Comparison of ENCODE assay signal across 10 cellular contexts in genomic region chr13:50531917-50532899, GRCh38.
DNase-seq lines count a peak whose midpoint lies in the region; ATAC-seq and TF ChIP-seq lines count a peak whose summit lies in the region.
"Had no signal": no experiment of that assay in that cellular context is flagged by ENCODE, and none has a peak within 500 bp of the region (broad histone marks: within the 10 kb centered on the region; RNA-seq: fewer than 3 reads in every experiment).

No MANE protein-coding gene starts in this region.

- ATAC-seq in GM23338 (no peak), HG02642 (IDR thresholded peaks at IDR 0.05; ENCODE audit: poor library complexity, unreplicated experiment) (no peak), HG02852 (IDR thresholded peaks at IDR 0.05; ENCODE audit: unreplicated experiment) (no peak), GM21381 (IDR thresholded peaks at IDR 0.05; ENCODE audit: unreplicated experiment) (no peak)

- CTCF ChIA-PET in activated naive CD4-positive, alpha-beta T cell treated with anti-CD3 and anti-CD28 coated beads for 36 hours (lab: Charles Lee) = interaction anchor here (0.5 to 1.2 kb wide), 5 partner anchors 101 to 556 kb away, joined by 3 to 6 read pairs (median 3); partner anchors contain the start of gene TRIM13

- intact Hi-C loops in adrenal gland (cut with DNase I) = loop anchor here in 1 of 2 donors (5.0 to 10.0 kb wide), 3 partner anchors 273 to 557 kb away; no protein-coding TSS in a partner anchor
- intact Hi-C loops in activated naive CD4-positive, alpha-beta T cell treated with anti-CD3 and anti-CD28 coated beads for 36 hours (cut with micrococcal nuclease) = loop anchor here (1.0 to 2.0 kb wide), 6 partner anchors 269 to 556 kb away; partner anchors contain the start of gene TRIM13

- no peaks in the 10 kb centered on the region for H3K9me2 ChIP-seq in GM23338 (ENCODE audit: insufficient read depth)

- TF ChIP-seq RAD21 in liver (IDR thresholded peaks at IDR 0.05) = peak; percentile 88 to 90

- no peak overlapping the region for H3K4me2 ChIP-seq in GM23338

- no peaks in the 10 kb centered on the region for H4K20me1 ChIP-seq in GM23338 (replicated peaks; ENCODE audit: insufficient read depth)

- H3K9me3 ChIP-seq in adrenal gland (replicated peaks in 1 of 3) = peaks cover 0 to 6% (median 6%) of the 10 kb centered on the region in 3 donors
- peaks cover 0 to 5% (median 3%) of the 10 kb centered on the region in 4 donors for H3K9me3 ChIP-seq in liver (ENCODE audit: control insufficient read depth in 4 of 4, low read length in 3 of 4)

- TF ChIP-seq CTCF in GM23338 (conservative IDR thresholded peaks at IDR 0.05; ENCODE audit: low read depth in 2 of 2) (peak; percentile 42 to 44), adrenal gland (IDR thresholded peaks at IDR 0.05) (peak; percentile 34 to 72 (median 64)), liver (IDR thresholded peaks at IDR 0.05; ENCODE audit: low read depth, low read length, missing input control) (peak; percentile 57)

- no peaks in the 10 kb centered on the region for H3K79me2 ChIP-seq in GM23338 (replicated peaks; ENCODE audit: insufficient read depth)

- H3K9me3 Mint-ChIP-seq in GM23338 = peaks cover 28% of the 10 kb centered on the region
- H3K9me3 Mint-ChIP-seq in activated naive CD4-positive, alpha-beta T cell treated with anti-CD3 and anti-CD28 coated beads for 36 hours = peaks cover 15% of the 10 kb centered on the region

- H3K4me3 ChIP-seq in GM23338 = no peak overlapping the region
- H3K4me3 ChIP-seq in adrenal gland = no peak overlapping the region
- H3K4me3 ChIP-seq in liver (ENCODE audit: low read depth in 1 of 3, low read length in 3 of 3) = no peak overlapping the region

- no peak overlapping the region for H3K4me3 Mint-ChIP-seq in GM23338
- no peak overlapping the region for H3K4me3 Mint-ChIP-seq in activated naive CD4-positive, alpha-beta T cell treated with anti-CD3 and anti-CD28 coated beads for 36 hours

- H3K27me3 ChIP-seq in GM23338 (ENCODE audit: insufficient read depth) (no peaks in the 10 kb centered on the region), adrenal gland (no peaks in the 10 kb centered on the region), liver (ENCODE audit: control insufficient read depth in 4 of 4, insufficient read depth in 4 of 4, low read length in 3 of 4) (no peaks in the 10 kb centered on the region)

- H3K9ac ChIP-seq in liver (ENCODE audit: low read depth in 1 of 2, low read length in 2 of 2) = peak overlapping the region in 1 of 2 donors; percentile 5

- H3K27ac ChIP-seq in GM23338 (ENCODE audit: low read depth) = no peak overlapping the region
- no peak overlapping the region for H3K27ac ChIP-seq in adrenal gland
- H3K27ac ChIP-seq in liver (ENCODE audit: low read depth in 1 of 2, low read length in 2 of 2) = no peak overlapping the region

- WGBS in adrenal gland, 4 donors = 61 to 75% (median 67%) methylated on average over 5 of the region's 5 CpGs
- 66% methylated on average over 5 of the region's 5 CpGs for WGBS in liver

- DNase-seq in AML-193 (lab: John Stamatoyannopoulos, UW) (peak; percentile 47 to 49), GM23338 (ENCODE audit: low spot score) (no peak), adrenal gland (peak in 1 of 7 donors; percentile 22)
- DNase-seq in activated naive CD4-positive, alpha-beta T cell treated with anti-CD3 and anti-CD28 coated beads for 36 hours = no peak
- DNase-seq: stimulated activated CD8-positive, alpha-beta memory T cell treated with anti-CD3 and anti-CD28 coated beads, Interleukin-4, amount 100 ng/mL, for 48 hours; T1000 had no signal

- no peaks in the 10 kb centered on the region; the same call in 1 of the 2 replicates for H3K4me1 ChIP-seq in GM23338 (ENCODE audit: insufficient read depth)
- H3K4me1 ChIP-seq in adrenal gland (replicated peaks in 1 of 2) = peaks cover 0 to 21% of the 10 kb centered on the region in 2 donors
- H3K4me1 ChIP-seq in liver (ENCODE audit: control insufficient read depth in 4 of 4, insufficient read depth in 4 of 4, low read length in 3 of 4) = peaks cover 6 to 17% (median 11%) of the 10 kb centered on the region in 4 donors

- no peak overlapping the region for H3K27ac Mint-ChIP-seq in GM23338
- H3K27ac Mint-ChIP-seq in activated naive CD4-positive, alpha-beta T cell treated with anti-CD3 and anti-CD28 coated beads for 36 hours = no peak overlapping the region

- H3K36me3 Mint-ChIP-seq in GM23338 (ENCODE audit: low read depth) = peaks cover 27% of the 10 kb centered on the region
- H3K36me3 Mint-ChIP-seq in activated naive CD4-positive, alpha-beta T cell treated with anti-CD3 and anti-CD28 coated beads for 36 hours (ENCODE audit: low read depth) = peaks cover 11% of the 10 kb centered on the region

- H3K36me3 ChIP-seq in GM23338 (ENCODE audit: insufficient read depth) = peaks cover 6% of the 10 kb centered on the region
- H3K36me3 ChIP-seq in adrenal gland (replicated peaks in 1 of 2) = no peaks in the 10 kb centered on the region
- H3K36me3 ChIP-seq in liver (ENCODE audit: control insufficient read depth in 4 of 4, insufficient read depth in 3 of 4, low read depth in 1 of 4, low read length in 3 of 4) = no peaks in the 10 kb centered on the region

- no peak overlapping the region for H2AFZ ChIP-seq in GM23338

- no peaks in the 10 kb centered on the region for H3F3A ChIP-seq in GM23338 (replicated peaks; ENCODE audit: low read depth)

- peaks cover 3% of the 10 kb centered on the region for H3K27me3 Mint-ChIP-seq in GM23338 (ENCODE audit: insufficient read depth, low read depth, poor library complexity)
- peaks cover 7% of the 10 kb centered on the region for H3K27me3 Mint-ChIP-seq in activated naive CD4-positive, alpha-beta T cell treated with anti-CD3 and anti-CD28 coated beads for 36 hours (ENCODE audit: low read depth)

- H3K4me1 Mint-ChIP-seq in GM23338 = peaks cover 23% of the 10 kb centered on the region
- peaks cover 14% of the 10 kb centered on the region for H3K4me1 Mint-ChIP-seq in activated naive CD4-positive, alpha-beta T cell treated with anti-CD3 and anti-CD28 coated beads for 36 hours (ENCODE audit: low read depth)

- TF ChIP-seq POLR2A in adrenal gland (IDR thresholded peaks at IDR 0.05) = no peak

TF ChIP-seq in GM23338, 12 proteins besides CTCF, POLR2A, EP300 and RAD21 (continues in another document):
- TF ChIP-seq POLR2AphosphoS5 (IDR thresholded peaks at IDR 0.05; ENCODE audit: low read depth) (no peak), JUNB (IDR thresholded peaks at IDR 0.05; ENCODE audit: unreplicated experiment) (no peak), EZH2phosphoT487 (IDR thresholded peaks at IDR 0.05; ENCODE audit: unreplicated experiment) (no peak), REST (IDR thresholded peaks at IDR 0.05; ENCODE audit: unreplicated experiment) (no peak)

TF ChIP-seq in liver, 16 proteins besides CTCF, POLR2A, EP300 and RAD21:
- TF ChIP-seq EGR1 (IDR thresholded peaks at IDR 0.05; ENCODE audit: low read depth in 2 of 2) = no peak
- no peak for TF ChIP-seq SP1 (IDR thresholded peaks at IDR 0.05)
- TF ChIP-seq NR2F2 (IDR thresholded peaks at IDR 0.05) = no peak
- TF ChIP-seq TAF1 (conservative IDR thresholded peaks at IDR 0.05) = no peak

Comparison
In these comparisons a context has a peak if more than half of its experiments do, and no peak if none do; other contexts are left out.
1. DNase-seq: peak in AML-193 (2 of 2); none in GM23338 (single experiment) and activated naive CD4-positive, alpha-beta T cell treated with anti-CD3 and anti-CD28 coated beads for 36 hours (single experiment).
2. Peak in every context shown above with its lines, with median percentiles within 50 percentile points of each other: CTCF ChIP-seq.